In genomic region chr10:77972148-77972547, GRCh38 we compare ENCODE assay signal across 18 cellular contexts. TPM values are rescaled to one million over a fixed set of nuclear protein-coding genes. Genes with fewer than 3 reads are reported as not detected.
A peak's percentile ranks its signal among the peaks of the same experiment; 100 is the strongest.
DNase-seq lines count a peak whose midpoint lies in the region; ATAC-seq and TF ChIP-seq lines count a peak whose summit lies in the region.
"Had no signal": no experiment of that assay in that cellular context is flagged by ENCODE, and none has a peak within 500 bp of the region (broad histone marks: within the 10 kb centered on the region; RNA-seq: fewer than 3 reads in every experiment).

No MANE protein-coding gene starts in this region.

- peaks cover 9% of the 10 kb centered on the region for H3F3A ChIP-seq in smooth muscle cell (ENCODE audit: low read depth)

- H3K9me3 ChIP-seq in SJSA1 (replicated peaks): no peaks in the 10 kb centered on the region
- no peaks in the 10 kb centered on the region for H3K9me3 ChIP-seq in gastroesophageal sphincter
- H3K9me3 ChIP-seq in smooth muscle cell (replicated peaks; ENCODE audit: low read depth): no peaks in the 10 kb centered on the region
- H3K9me3 ChIP-seq: left ventricle myocardium inferior had no signal

- TF ChIP-seq CTCF in gastroesophageal sphincter (IDR thresholded peaks at IDR 0.05) (peak in 1 of 4 experiments; percentile 13), smooth muscle cell (IDR thresholded peaks at IDR 0.05; ENCODE audit: borderline replicate concordance, insufficient read depth, poor library complexity, severe bottlenecking) (no peak)

- WGBS in gastroesophageal sphincter (ENCODE audit: low coverage in 1 of 2), 2 donors: 57 to 61% methylated on average over 5 of the region's 5 CpGs
- WGBS in smooth muscle cell (ENCODE audit: low lambda C conversion rate): 94% methylated on average over 5 of the region's 5 CpGs

- no peak for TF ChIP-seq POLR2A in gastroesophageal sphincter (IDR thresholded peaks at IDR 0.05)

- H3K27me3 ChIP-seq in SJSA1 (replicated peaks) (no peaks in the 10 kb centered on the region), gastroesophageal sphincter (no peaks in the 10 kb centered on the region), smooth muscle cell (ENCODE audit: low read depth) (no peaks in the 10 kb centered on the region)

- H3K4me1 ChIP-seq in SJSA1 (replicated peaks) (peaks cover 29% of the 10 kb centered on the region), gastroesophageal sphincter (peaks cover 0 to 71% (median 7%) of the 10 kb centered on the region in 3 donors), smooth muscle cell (ENCODE audit: low read depth) (peaks cover 13% of the 10 kb centered on the region)

- H2AFZ ChIP-seq in smooth muscle cell (ENCODE audit: low read depth): no peak overlapping the region

- H3K27ac ChIP-seq in SJSA1 (peak overlapping the region; percentile 78), gastroesophageal sphincter (peak overlapping the region; percentile 81 to 89 (median 88)), smooth muscle cell (ENCODE audit: low read depth) (peak overlapping the region; percentile 65)

- no peak overlapping the region for H3K9ac ChIP-seq in smooth muscle cell (ENCODE audit: low read depth)

- TF ChIP-seq EP300 in gastroesophageal sphincter (IDR thresholded peaks at IDR 0.05): no peak

- peaks cover 22% of the 10 kb centered on the region for H3K36me3 ChIP-seq in SJSA1
- peaks cover 0 to 17% of the 10 kb centered on the region in 2 donors for H3K36me3 ChIP-seq in gastroesophageal sphincter
- H3K36me3 ChIP-seq in smooth muscle cell (ENCODE audit: low read depth): no peaks in the 10 kb centered on the region

- H3K4me3 ChIP-seq in SJSA1 (no peak overlapping the region), gastroesophageal sphincter (no peak overlapping the region), smooth muscle cell (no peak overlapping the region)

- H4K20me1 ChIP-seq in smooth muscle cell (ENCODE audit: low read depth): no peaks in the 10 kb centered on the region

- H3K4me2 ChIP-seq in smooth muscle cell: no peak overlapping the region

- DNase-seq in DMS53 (lab: John Stamatoyannopoulos, UW) (peak; percentile 60), SJSA1 (ENCODE audit: low read depth in 1 of 2, low spot score in 2 of 2) (no peak), smooth muscle cell (lab: John Stamatoyannopoulos, UW; ENCODE audit: unreplicated experiment) (no peak), GM19238 (ENCODE audit: insufficient read length, low spot score) (no peak), NAMALWA (ENCODE audit: low spot score) (no peak), left lobe of liver (ENCODE audit: low spot score) (no peak)
- DNase-seq in activated effector memory CD4-positive, alpha-beta T cell treated with anti-CD3 and anti-CD28 coated beads, Interleukin-2, amount 50 U/mL, for 16 hours: no peak
- DNase-seq: activated CD4-positive, alpha-beta T cell treated with anti-CD3 and anti-CD28 coated beads for 48 hours; activated T-cell treated with anti-CD3 and anti-CD28 coated beads for 4 hours; effector memory CD4-positive, alpha-beta T cell; H7; left ventricle myocardium inferior; NCI-H1694; NCI-H446; SHP77 treated with DMSO at 0.1 percent for 48 hours; stimulated activated CD4-positive, alpha-beta T cell treated with anti-CD3 and anti-CD28 coated beads, Interleukin-15, amount 100 ng/mL, for 24 hours; T-helper 9 cell had no signal

- ATAC-seq in gastroesophageal sphincter: no peak
- ATAC-seq in left lobe of liver: no peak

- H3K79me2 ChIP-seq in smooth muscle cell (ENCODE audit: low read depth): no peaks in the 10 kb centered on the region

RNA-seq across cellular contexts. Expression of gene DLG5, which starts 45.6 kb away (rescaled TPM):
- total RNA-seq in SJSA1 (2014; rRNA removed; shearing (Covaris generic)): 19.5 and 27.6 TPM in 2 replicates
- total RNA-seq in gastroesophageal sphincter (100 to 1,000 TPM in 1 of 4 donors, 10 to 100 TPM in 3; 52.0 to 127 (median 56.3) TPM), smooth muscle cell (20.4 and 21.8 TPM in 2 replicates), left lobe of liver (9.3 TPM)
- 11.3 and 14.6 TPM in 2 replicates for polyA plus RNA-seq in smooth muscle cell

RNA-seq across cellular contexts. Expression of gene POLR3A, which starts 57.2 kb away (rescaled TPM):
- 8.3 and 10.8 TPM in 2 replicates for total RNA-seq in SJSA1 (2014; rRNA removed; shearing (Covaris generic))
- 10 to 100 TPM in 3 of 4 donors, 1 to 10 TPM in 1; 10.0 to 13.5 (median 12.0) TPM for total RNA-seq in gastroesophageal sphincter
- total RNA-seq in smooth muscle cell: 13.8 and 17.1 TPM in 2 replicates
- 12.8 and 14.9 TPM in 2 replicates for polyA plus RNA-seq in smooth muscle cell
- 5.6 TPM for total RNA-seq in left lobe of liver
